Comparison of ENCODE assay signal across 1 cellular context in genomic region chr10:69088471-69088769, GRCh38.
TF ChIP-seq lines count a peak whose summit lies in the region.

No MANE protein-coding gene starts in this region.

TF ChIP-seq in GM23338, 12 proteins besides CTCF, POLR2A, EP300 and RAD21 (continued from another document):
- TF ChIP-seq ZNF114 (CRISPR knock-in tag; IDR thresholded peaks at IDR 0.05) (no peak), STAT1 (IDR thresholded peaks at IDR 0.05; ENCODE audit: unreplicated experiment) (no peak), ZNF462 (CRISPR knock-in tag; IDR thresholded peaks at IDR 0.05) (no peak), ZNF331 (CRISPR knock-in tag; IDR thresholded peaks at IDR 0.05; ENCODE audit: low read depth) (no peak), NANOG (IDR thresholded peaks at IDR 0.05; ENCODE audit: borderline replicate concordance) (no peak)
